Comparison of ENCODE assay signal across 18 cellular contexts in genomic region chr1:204650911-204651570, GRCh38. TPM values are rescaled to one million over a fixed set of nuclear protein-coding genes. Genes with fewer than 3 reads are reported as not detected.
DNase-seq lines count a peak whose midpoint lies in the region; ATAC-seq, FAIRE-seq and TF ChIP-seq lines count a peak whose summit lies in the region.
"Had no signal": no experiment of that assay in that cellular context is flagged by ENCODE, and none has a peak within 500 bp of the region (broad histone marks: within the 10 kb centered on the region; RNA-seq: fewer than 3 reads in every experiment).

No MANE protein-coding gene starts in this region.

- peak; percentile 43 for FAIRE-seq in bronchial epithelial cell (lab: Jason Lieb, UNC)
- FAIRE-seq: G401.6 had no signal

- H3K4me2 ChIP-seq in BLaER1: 0 out of 2 replicates have a peak overlapping the region, but pooled peaks have one; percentile 54
- H3K4me2 ChIP-seq in GM23338: peak overlapping the region; percentile 69

- no peak for TF ChIP-seq POLR2A in GM18505 (IDR thresholded peaks at IDR 0.05; ENCODE audit: borderline replicate concordance, extremely low read depth, insufficient read depth, insufficient read length)

- H3K9me2 ChIP-seq in GM23338 (ENCODE audit: insufficient read depth): no peaks in the 10 kb centered on the region; the same call in 1 of the 2 replicates

- no peaks in the 10 kb centered on the region for H3K79me2 ChIP-seq in GM23338 (replicated peaks; ENCODE audit: insufficient read depth)

- peaks cover 99% of the 10 kb centered on the region for H4K20me1 ChIP-seq in BLaER1
- no peaks in the 10 kb centered on the region for H4K20me1 ChIP-seq in GM23338 (replicated peaks; ENCODE audit: insufficient read depth)

- H3K27ac ChIP-seq in BLaER1 (no peak overlapping the region), GM23338 (ENCODE audit: low read depth) (no peak overlapping the region)
- H3K27ac ChIP-seq: SJCRH30, testis had no signal

- H3K36me3 ChIP-seq in BLaER1 (peaks cover 32% of the 10 kb centered on the region), GM23338 (ENCODE audit: insufficient read depth) (no peaks in the 10 kb centered on the region), bronchial epithelial cell (ENCODE audit: control insufficient read depth, insufficient read depth, low read length) (no peaks in the 10 kb centered on the region), H7 (replicated peaks; ENCODE audit: control insufficient read depth, insufficient read depth, low read length) (no peaks in the 10 kb centered on the region)
- H3K36me3 ChIP-seq: SJCRH30 had no signal

- H3K27me3 Mint-ChIP-seq in GM23338 (ENCODE audit: insufficient read depth, low read depth, poor library complexity): peaks cover 10% of the 10 kb centered on the region
- peaks cover 55% of the 10 kb centered on the region for H3K27me3 Mint-ChIP-seq in nephron progenitor cell (ENCODE audit: low read depth, poor library complexity)

- H3K36me3 Mint-ChIP-seq in GM23338 (ENCODE audit: low read depth) (no peaks in the 10 kb centered on the region), nephron progenitor cell (ENCODE audit: low read depth) (no peaks in the 10 kb centered on the region)
- H3K36me3 Mint-ChIP-seq: mesothelial cell of epicardium had no signal

- no peak for DNase-seq in GM23338 (ENCODE audit: low spot score)
- DNase-seq in bronchial epithelial cell (ENCODE audit: low read depth): no peak
- no peak for DNase-seq in nephron progenitor cell
- DNase-seq in H7: no peak
- no peak for DNase-seq in stimulated activated CD4-positive, alpha-beta T cell treated with anti-CD3 and anti-CD28 coated beads, Interleukin-4, amount 100 ng/mL, for 4 hours
- DNase-seq in GOT3 (lab: John Stamatoyannopoulos, UW): no peak
- DNase-seq: activated T-cell treated with anti-CD3 and anti-CD28 coated beads for 4 hours, amniotic stem cell, left cardiac atrium, PC-3, T-helper 17 cell, testis had no signal

- peaks cover 63% of the 10 kb centered on the region for H3K4me1 ChIP-seq in BLaER1
- peaks cover 35% of the 10 kb centered on the region for H3K4me1 ChIP-seq in GM23338 (ENCODE audit: insufficient read depth)
- H3K4me1 ChIP-seq: SJCRH30, testis had no signal

- no peaks in the 10 kb centered on the region for H3K9me3 ChIP-seq in BLaER1
- H3K9me3 ChIP-seq: SJCRH30, testis had no signal

- ATAC-seq in GM23338 (no peak), GM18505 (IDR thresholded peaks at IDR 0.05; ENCODE audit: unreplicated experiment) (no peak)
- ATAC-seq: left cardiac atrium, PC-3, T-helper 17 cell had no signal

- TF ChIP-seq CTCF in GM23338 (conservative IDR thresholded peaks at IDR 0.05; ENCODE audit: low read depth in 2 of 2): no peak
- no peak for TF ChIP-seq CTCF in bronchial epithelial cell (IDR thresholded peaks at IDR 0.05; ENCODE audit: insufficient read depth, low read length, severe bottlenecking)
- no peak for TF ChIP-seq CTCF in nephron progenitor cell (IDR thresholded peaks at IDR 0.05)

- no peaks in the 10 kb centered on the region for H3K9me3 Mint-ChIP-seq in GM23338
- no peaks in the 10 kb centered on the region for H3K9me3 Mint-ChIP-seq in nephron progenitor cell
- H3K9me3 Mint-ChIP-seq: mesothelial cell of epicardium had no signal

- H3K4me1 Mint-ChIP-seq in GM23338 (peaks cover 47% of the 10 kb centered on the region), nephron progenitor cell (peaks cover 49% of the 10 kb centered on the region)
- H3K4me1 Mint-ChIP-seq: mesothelial cell of epicardium had no signal

- peaks cover 6% of the 10 kb centered on the region; the same call in 1 of the 2 replicates for H3F3A ChIP-seq in GM23338 (replicated peaks; ENCODE audit: low read depth)

- H3K9ac ChIP-seq in BLaER1: no peak overlapping the region

- no peaks in the 10 kb centered on the region for H3K27me3 ChIP-seq in BLaER1
- peaks cover 12% of the 10 kb centered on the region for H3K27me3 ChIP-seq in GM23338 (ENCODE audit: insufficient read depth)
- H3K27me3 ChIP-seq in bronchial epithelial cell (ENCODE audit: control insufficient read depth, insufficient read depth, low read length): peaks cover 11% of the 10 kb centered on the region
- H3K27me3 ChIP-seq in H7 (ENCODE audit: control insufficient read depth, insufficient read depth, low read length): no peaks in the 10 kb centered on the region; the same call in 1 of the 2 replicates
- H3K27me3 ChIP-seq: testis had no signal

- H3K4me3 ChIP-seq in BLaER1 (no peak overlapping the region), GM23338 (no peak overlapping the region; the same call in 1 of the 2 replicates), bronchial epithelial cell (ENCODE audit: low read depth, low read length) (no peak overlapping the region), H7 (ENCODE audit: insufficient read depth, low read depth, low read length) (no peak overlapping the region)
- H3K4me3 ChIP-seq: SJCRH30, testis had no signal

- H2AFZ ChIP-seq in GM23338: no peak overlapping the region

- H3K27ac Mint-ChIP-seq in GM23338 (no peak overlapping the region), nephron progenitor cell (no peak overlapping the region)
- H3K27ac Mint-ChIP-seq: mesothelial cell of epicardium, T-helper 17 cell had no signal

- H3K4me3 Mint-ChIP-seq in GM23338: no peak overlapping the region; the same call in 2 of the 3 replicates
- peak overlapping the region; percentile 35 for H3K4me3 Mint-ChIP-seq in nephron progenitor cell
- H3K4me3 Mint-ChIP-seq: mesothelial cell of epicardium, T-helper 17 cell had no signal

TF ChIP-seq in GM23338, 12 proteins besides CTCF, POLR2A, EP300 and RAD21 (continues in another document):
- TF ChIP-seq ZNF331 (CRISPR knock-in tag; IDR thresholded peaks at IDR 0.05; ENCODE audit: low read depth) (no peak), EZH2phosphoT487 (IDR thresholded peaks at IDR 0.05; ENCODE audit: unreplicated experiment) (no peak), NANOG (IDR thresholded peaks at IDR 0.05; ENCODE audit: borderline replicate concordance) (no peak), POLR2AphosphoS5 (IDR thresholded peaks at IDR 0.05; ENCODE audit: low read depth) (no peak), ZNF114 (CRISPR knock-in tag; IDR thresholded peaks at IDR 0.05) (no peak), JUNB (IDR thresholded peaks at IDR 0.05; ENCODE audit: unreplicated experiment) (no peak), CREB1 (CRISPR knock-in tag; IDR thresholded peaks at IDR 0.05; ENCODE audit: low read depth) (no peak), REST (IDR thresholded peaks at IDR 0.05; ENCODE audit: unreplicated experiment) (no peak), EZH2 (IDR thresholded peaks at IDR 0.05; ENCODE audit: low read depth, unreplicated experiment) (no peak)

RNA-seq across cellular contexts. Expression of gene LRRN2, which starts 34.5 kb away (rescaled TPM):
- 2.0 and 2.6 TPM in 2 replicates for total RNA-seq in GM23338 (2014; rRNA removed; shearing (Covaris generic))
- polyA plus RNA-seq in GM23338 (2016; fragmentation: Nextera tagmentation; extraction: Ambion mirVana): 0.74 and 0.78 TPM in 2 replicates
- total RNA-seq in bronchial epithelial cell: not detected in 2 replicates
- total RNA-seq in H7 (2014; rRNA removed; shearing (Covaris generic)): 10.9 and 20.6 TPM in 2 replicates
- total RNA-seq: pulmonary artery endothelial cell, SJCRH30, T-helper 17 cell had no signal
